19 cellular contexts compared by ENCODE assay signal in genomic region chr16:4855804-4856203, GRCh38. TPM values are rescaled to one million over a fixed set of nuclear protein-coding genes. Genes with fewer than 3 reads are reported as not detected.
DNase-seq lines count a peak whose midpoint lies in the region; ATAC-seq and TF ChIP-seq lines count a peak whose summit lies in the region.
"Had no signal": no experiment of that assay in that cellular context is flagged by ENCODE, and none has a peak within 500 bp of the region (broad histone marks: within the 10 kb centered on the region; RNA-seq: fewer than 3 reads in every experiment).

No MANE protein-coding gene starts in this region.

- no peak overlapping the region for H2BK15ac ChIP-seq in mesendoderm (replicated peaks; ENCODE audit: low read depth)

- no peak overlapping the region for H3K4me3 Mint-ChIP-seq in activated naive CD4-positive, alpha-beta T cell treated with anti-CD3 and anti-CD28 coated beads, Interleukin-2, amount 10 ng/mL, durations not matched to agents 7 days and 5 days
- H3K4me3 Mint-ChIP-seq: B cell; CD4-positive, alpha-beta T cell; CD8-positive, alpha-beta T cell had no signal

- no peak overlapping the region for H4K8ac ChIP-seq in mesendoderm (ENCODE audit: low read depth, low read length)

- peak; percentile 29 for ATAC-seq in left lobe of liver
- ATAC-seq: CD8-positive, alpha-beta T cell had no signal

- no peak overlapping the region for H4K5ac ChIP-seq in mesendoderm (ENCODE audit: low read length)

- no peak overlapping the region for H3K4me3 ChIP-seq in HEK293 (ENCODE audit: low read depth, low read length)
- no peak overlapping the region for H3K4me3 ChIP-seq in subcutaneous abdominal adipose tissue (ENCODE audit: low read depth in 1 of 5, low read length in 5 of 5)
- H3K4me3 ChIP-seq in mesendoderm (ENCODE audit: low read length) = no peak overlapping the region
- H3K4me3 ChIP-seq: BLaER1 treated with 17β-estradiol and CSF1 and Interleukin-3, amounts not matched to agents 10 nM and 100 nM had no signal

- no peak for TF ChIP-seq CTCF in HEK293 (tag by site-specific recombination; IDR thresholded peaks at IDR 0.05)
- TF ChIP-seq CTCF in RWPE1 (conservative IDR thresholded peaks at IDR 0.05; ENCODE audit: low read depth) = no peak

- H3K27ac ChIP-seq in HEK293 (ENCODE audit: extremely low read depth, low read depth, low read length) (no peak overlapping the region), RWPE1 (peak overlapping the region; percentile 40), subcutaneous abdominal adipose tissue (ENCODE audit: low read depth, low read length) (peak overlapping the region; percentile 51), mesendoderm (ENCODE audit: low read depth, low read length) (no peak overlapping the region)
- H3K27ac ChIP-seq: BLaER1 treated with 17β-estradiol and CSF1 and Interleukin-3, amounts not matched to agents 10 nM and 100 nM; C4-2B had no signal

- no peak overlapping the region for H3K18ac ChIP-seq in mesendoderm (ENCODE audit: low read length)

- no peak overlapping the region for H2BK120ac ChIP-seq in mesendoderm (ENCODE audit: low read depth, low read length)

- peaks cover 3% of the 10 kb centered on the region for H3K79me1 ChIP-seq in mesendoderm (ENCODE audit: low read length)

- H3K9me3 ChIP-seq in HEK293 (ENCODE audit: control insufficient read depth, insufficient read depth, low read depth, low read length) (no peaks in the 10 kb centered on the region), subcutaneous abdominal adipose tissue (ENCODE audit: control insufficient read depth in 5 of 5, low read length in 5 of 5) (no peaks in the 10 kb centered on the region)
- H3K9me3 ChIP-seq: BLaER1 treated with 17β-estradiol and CSF1 and Interleukin-3, amounts not matched to agents 10 nM and 100 nM; Caco-2 had no signal

- CTCF ChIA-PET in HEK293 (lab: Yijun Ruan, JAX) (no interaction called here), RWPE1 (lab: Yijun Ruan, JAX) (no interaction called here)
- CTCF ChIA-PET in activated naive CD4-positive, alpha-beta T cell treated with anti-CD3 and anti-CD28 coated beads, Interleukin-2, amount 10 ng/mL, durations not matched to agents 7 days and 5 days (lab: Charles Lee) = no interaction called here

- no peak overlapping the region for H3K4me2 ChIP-seq in mesendoderm (ENCODE audit: low read length)
- H3K4me2 ChIP-seq: BLaER1 treated with 17β-estradiol and CSF1 and Interleukin-3, amounts not matched to agents 10 nM and 100 nM had no signal

- no peak overlapping the region for H3K9ac ChIP-seq in subcutaneous abdominal adipose tissue (ENCODE audit: low read length in 5 of 5)
- no peak overlapping the region for H3K9ac ChIP-seq in mesendoderm (ENCODE audit: low read length)
- H3K9ac ChIP-seq: BLaER1 treated with 17β-estradiol and CSF1 and Interleukin-3, amounts not matched to agents 10 nM and 100 nM had no signal

- H3K9me3 Mint-ChIP-seq in activated naive CD4-positive, alpha-beta T cell treated with anti-CD3 and anti-CD28 coated beads, Interleukin-2, amount 10 ng/mL, durations not matched to agents 7 days and 5 days = no peaks in the 10 kb centered on the region
- H3K9me3 Mint-ChIP-seq: CD4-positive, alpha-beta T cell; CD8-positive, alpha-beta T cell had no signal

- no CpG with 5 or more reads among the region's 2 CpGs for WGBS in mesendoderm (ENCODE audit: extremely low coverage, insufficient coverage, low lambda C conversion rate)

- H3K79me2 ChIP-seq in mesendoderm (ENCODE audit: control insufficient read depth, insufficient read depth, low read length) = peaks cover 11% of the 10 kb centered on the region

- no peak overlapping the region for H3K4ac ChIP-seq in mesendoderm (ENCODE audit: low read depth, low read length)

- H3K27me3 ChIP-seq in subcutaneous abdominal adipose tissue (ENCODE audit: control insufficient read depth in 5 of 5, insufficient read depth in 4 of 5, low read length in 5 of 5) (no peaks in the 10 kb centered on the region), mesendoderm (ENCODE audit: insufficient read depth, low read length, poor library complexity) (no peaks in the 10 kb centered on the region)
- H3K27me3 ChIP-seq: BLaER1 treated with 17β-estradiol and CSF1 and Interleukin-3, amounts not matched to agents 10 nM and 100 nM had no signal

- H2BK5ac ChIP-seq in mesendoderm (ENCODE audit: low read length) = no peak overlapping the region

- H3K4me1 ChIP-seq in HEK293 (ENCODE audit: control insufficient read depth, insufficient read depth, low read length) (no peaks in the 10 kb centered on the region; the same call in 1 of the 2 replicates), subcutaneous abdominal adipose tissue (ENCODE audit: control insufficient read depth in 5 of 5, insufficient read depth in 5 of 5, low read length in 5 of 5) (peaks cover 0 to 33% (median 29%) of the 10 kb centered on the region in 5 donors), mesendoderm (ENCODE audit: control insufficient read depth, low read depth, low read length) (no peaks in the 10 kb centered on the region)

- POLR2A ChIA-PET in HEK293 (lab: Yijun Ruan, JAX) (no interaction called here), RWPE1 (lab: Yijun Ruan, JAX; ENCODE audit: low non-redundant PET) (no interaction called here)

- no peak overlapping the region for H3K27ac Mint-ChIP-seq in activated naive CD4-positive, alpha-beta T cell treated with anti-CD3 and anti-CD28 coated beads, Interleukin-2, amount 10 ng/mL, durations not matched to agents 7 days and 5 days
- H3K27ac Mint-ChIP-seq: B cell; CD4-positive, alpha-beta T cell had no signal

- H3K27me3 Mint-ChIP-seq in activated naive CD4-positive, alpha-beta T cell treated with anti-CD3 and anti-CD28 coated beads, Interleukin-2, amount 10 ng/mL, durations not matched to agents 7 days and 5 days = no peaks in the 10 kb centered on the region
- H3K27me3 Mint-ChIP-seq: B cell; CD4-positive, alpha-beta T cell had no signal

- no peak for DNase-seq in RWPE1 (ENCODE audit: low spot score)
- DNase-seq in left lobe of liver (ENCODE audit: low spot score) = no peak
- DNase-seq in activated naive CD4-positive, alpha-beta T cell treated with anti-CD3 and anti-CD28 coated beads, Interleukin-2, amount 10 ng/mL, durations not matched to agents 7 days and 5 days = no peak
- DNase-seq in mesendoderm = no peak
- DNase-seq in AG08395 (ENCODE audit: low spot score) = no peak
- DNase-seq: 8988T; ACHN; AML-193; Caco-2; Calu3; CD4-positive, alpha-beta T cell; CD8-positive, alpha-beta T cell; DMS79 treated with DMSO at 0.1 percent for 48 hours; GF-D8 had no signal

- H3K36me3 ChIP-seq in HEK293 (ENCODE audit: control insufficient read depth in 2 of 2, insufficient read depth in 1 of 2, low read length in 2 of 2) (peaks cover 24 to 76% of the 10 kb centered on the region in 2 experiments), subcutaneous abdominal adipose tissue (ENCODE audit: control insufficient read depth in 5 of 5, insufficient read depth in 5 of 5, low read length in 5 of 5) (peaks cover 27 to 70% (median 55%) of the 10 kb centered on the region in 5 donors), mesendoderm (ENCODE audit: control insufficient read depth, insufficient read depth, low read length) (peaks cover 19% of the 10 kb centered on the region)

- H3K36me3 Mint-ChIP-seq in activated naive CD4-positive, alpha-beta T cell treated with anti-CD3 and anti-CD28 coated beads, Interleukin-2, amount 10 ng/mL, durations not matched to agents 7 days and 5 days = peaks cover 52% of the 10 kb centered on the region

- no peak overlapping the region for H2AK5ac ChIP-seq in mesendoderm (ENCODE audit: low read length)

- no peak overlapping the region for H3K23ac ChIP-seq in mesendoderm (ENCODE audit: low read length)

- H3K56ac ChIP-seq in mesendoderm (ENCODE audit: low read length) = no peak overlapping the region

- peaks cover 17% of the 10 kb centered on the region for H3K4me1 Mint-ChIP-seq in activated naive CD4-positive, alpha-beta T cell treated with anti-CD3 and anti-CD28 coated beads, Interleukin-2, amount 10 ng/mL, durations not matched to agents 7 days and 5 days

TF ChIP-seq in HEK293, 187 proteins besides CTCF, POLR2A, EP300 and RAD21:
- no peak for TF ChIP-seq ZNF341 (tag by site-specific recombination; IDR thresholded peaks at IDR 0.05; ENCODE audit: low read depth)
- TF ChIP-seq SCRT2 (tag by site-specific recombination; IDR thresholded peaks at IDR 0.05) = peak; percentile 60
- peak; percentile 56 for TF ChIP-seq PRDM10 (tag by site-specific recombination; IDR thresholded peaks at IDR 0.05)
- TF ChIP-seq ZBTB21 (tag by site-specific recombination; IDR thresholded peaks at IDR 0.05) = no peak

RNA-seq across cellular contexts. Expression of gene UBN1, which starts 8.5 kb away (rescaled TPM):
- total RNA-seq in left lobe of liver = 18.9 TPM
- polyA plus RNA-seq in mesendoderm (2013, experiment 1 of 2) = 19.0 TPM
- 19.4 TPM for polyA plus RNA-seq in mesendoderm (2013, experiment 2 of 2)

RNA-seq across cellular contexts. Expression of gene GLYR1, which starts 8.7 kb away (rescaled TPM):
- 47.1 TPM for total RNA-seq in left lobe of liver
- polyA plus RNA-seq in mesendoderm (2013, experiment 1 of 2) = 76.4 TPM
- polyA plus RNA-seq in mesendoderm (2013, experiment 2 of 2) = 74.5 TPM

RNA-seq across cellular contexts. Expression of gene ROGDI, which starts 53.4 kb away (rescaled TPM):
- total RNA-seq in left lobe of liver = 21.5 TPM
- polyA plus RNA-seq in mesendoderm (2013, experiment 1 of 2) = 27.4 TPM
- 27.3 TPM for polyA plus RNA-seq in mesendoderm (2013, experiment 2 of 2)

Comparison
In these comparisons a context has a peak if more than half of its experiments do, and no peak if none do; other contexts are left out.
1. H3K27ac ChIP-seq: peak in RWPE1 (single experiment) and subcutaneous abdominal adipose tissue (single experiment); none in HEK293 (single experiment) and mesendoderm (single experiment).